Comparison of ENCODE assay signal across 8 cellular contexts in genomic region chr20:10960416-10960815, GRCh38.
"Had no signal": no experiment of that assay in that cellular context is flagged by ENCODE, and none has a peak within 500 bp of the region (broad histone marks: within the 10 kb centered on the region; RNA-seq: fewer than 3 reads in every experiment).

No MANE protein-coding gene starts in this region.

- H3K4me3 Mint-ChIP-seq: GM23338, H9, HFFc6 had no signal

- ATAC-seq: GM23338, HCT116 had no signal

- H3K27ac ChIP-seq: GM23248 had no signal

- H3K4me1 Mint-ChIP-seq: GM23338, H9 had no signal

- H3K27ac Mint-ChIP-seq: GM23338, H9, HFFc6 had no signal

- DNase-seq: GM23248, GOT3, H7, H9, HCEC 1CT, HFFc6 had no signal

- H3K9me3 Mint-ChIP-seq: GM23338, H9, HFFc6 had no signal
